ENCODE assay signal across 11 cellular contexts in the genomic region with DNA sequence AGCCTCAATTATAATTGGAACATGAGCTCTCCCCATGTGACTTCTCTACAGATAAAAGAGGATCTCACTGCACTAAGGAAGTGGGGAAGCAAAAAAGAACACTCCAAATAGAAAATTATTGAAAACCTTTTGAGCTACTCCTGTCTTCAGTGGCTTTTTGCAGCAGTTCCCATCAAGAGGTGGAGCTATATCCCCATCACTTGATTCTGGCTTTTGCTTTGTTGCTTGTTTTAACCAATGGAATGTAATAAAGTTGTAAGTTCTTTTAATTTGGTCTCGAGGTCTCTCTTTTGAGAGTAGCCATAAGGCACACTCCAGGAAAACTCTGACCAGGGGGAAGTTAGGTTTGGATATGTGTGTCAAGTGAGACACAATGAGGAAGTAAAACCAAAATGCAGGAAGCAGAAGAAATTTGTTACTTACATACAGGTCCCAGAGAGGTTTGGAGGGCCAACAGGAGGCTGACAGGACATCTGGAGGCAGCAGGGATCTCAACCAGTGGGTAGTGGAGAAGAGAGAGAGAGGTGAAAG.
DNase-seq lines count a peak whose midpoint lies in the region; ATAC-seq and TF ChIP-seq lines count a peak whose summit lies in the region.
"Had no signal": no experiment of that assay in that cellular context is flagged by ENCODE, and none has a peak within 500 bp of the region (broad histone marks: within the 10 kb centered on the region; RNA-seq: fewer than 3 reads in every experiment).

No MANE protein-coding gene starts in this region.

- peak; percentile 31 for TF ChIP-seq CTCF in AG04449 (IDR thresholded peaks at IDR 0.05; ENCODE audit: insufficient read depth, low read length, missing control alignments)
- TF ChIP-seq CTCF in colonic mucosa (IDR thresholded peaks at IDR 0.05), result no peak

- no CpG with 5 or more reads among the region's 1 CpG for WGBS in iPS DF 6.9 (ENCODE audit: insufficient coverage, insufficient read length)

- CTCF ChIA-PET in AG04449 (lab: Yijun Ruan, JAX), result interaction anchor here (0.7 to 2.0 kb wide), 4 partner anchors 303 to 499 kb away, joined by 3 to 13 read pairs (median 6); no protein-coding TSS in a partner anchor

- ATAC-seq in HG02884 (IDR thresholded peaks at IDR 0.05; ENCODE audit: unreplicated experiment), result peak; percentile 42
- no peak for ATAC-seq in HG03039 (IDR thresholded peaks at IDR 0.05; ENCODE audit: unreplicated experiment)

- no peak overlapping the region for H3K27ac ChIP-seq in iPS DF 6.9 (ENCODE audit: low read length)
- H3K27ac ChIP-seq in colonic mucosa, result no peak overlapping the region

- no peaks in the 10 kb centered on the region for H3K27me3 ChIP-seq in adipocyte (replicated peaks; ENCODE audit: control insufficient read depth, insufficient read depth, low read length)
- 0 out of 2 replicates have a peak, but pooled peaks cover 1% of the 10 kb centered on the region for H3K27me3 ChIP-seq in iPS DF 6.9 (ENCODE audit: control insufficient read depth, insufficient read depth, low read length)
- no peaks in the 10 kb centered on the region for H3K27me3 ChIP-seq in colonic mucosa

- H3K4me1 ChIP-seq in adipocyte (ENCODE audit: control insufficient read depth, insufficient read depth, low read length) (no peaks in the 10 kb centered on the region), iPS DF 6.9 (ENCODE audit: control insufficient read depth, insufficient read depth, low read length) (no peaks in the 10 kb centered on the region), colonic mucosa (no peaks in the 10 kb centered on the region)

- no peak overlapping the region for H3K4me3 ChIP-seq in AG04449 (ENCODE audit: low read depth, low read length)
- no peak overlapping the region for H3K4me3 ChIP-seq in adipocyte (ENCODE audit: low read length)
- H3K4me3 ChIP-seq in iPS DF 6.9 (ENCODE audit: low read length), result no peak overlapping the region
- H3K4me3 ChIP-seq in colonic mucosa, result no peak overlapping the region

- no peaks in the 10 kb centered on the region for H3K9me3 ChIP-seq in adipocyte (ENCODE audit: control insufficient read depth, low read length)
- no peaks in the 10 kb centered on the region for H3K9me3 ChIP-seq in iPS DF 6.9 (ENCODE audit: control insufficient read depth, insufficient read depth, low read length)
- no peaks in the 10 kb centered on the region for H3K9me3 ChIP-seq in colonic mucosa

- DNase-seq in AG04449 (ENCODE audit: low read depth, low spot score) (no peak), adipocyte (ENCODE audit: low read depth) (peak; percentile 64), iPS DF 6.9 (ENCODE audit: low read depth, low spot score) (peak; percentile 18), NCI-H345 (lab: John Stamatoyannopoulos, UW) (no peak), colonic mucosa (no peak)
- no peak for DNase-seq in central memory CD4-positive, alpha-beta T cell
- DNase-seq: CD8-positive, alpha-beta memory T cell; GOT3; NCI-H1436 treated with DMSO at 0.1 percent for 48 hours had no signal

- H3K36me3 ChIP-seq in adipocyte (ENCODE audit: control insufficient read depth, insufficient read depth, low read length, severe bottlenecking) (no peaks in the 10 kb centered on the region), iPS DF 6.9 (ENCODE audit: control insufficient read depth, insufficient read depth, low read length) (peaks cover 2% of the 10 kb centered on the region; the same call in 1 of the 2 replicates), colonic mucosa (no peaks in the 10 kb centered on the region)

- POLR2A ChIA-PET in AG04449 (lab: Yijun Ruan, JAX), result no interaction called here

- intact Hi-C loops in colonic mucosa (cut with DNase I), result no loop called here

- no peak overlapping the region for H3K9ac ChIP-seq in adipocyte (ENCODE audit: low read length)
- H3K9ac ChIP-seq in colonic mucosa (ENCODE audit: low read depth in 2 of 2, low read length in 2 of 2), result no peak overlapping the region

Comparison
In these comparisons a context has a peak if more than half of its experiments do, and no peak if none do; other contexts are left out.
1. DNase-seq: peak in adipocyte (single experiment) and iPS DF 6.9 (single experiment); none in AG04449 (single experiment), NCI-H345 (single experiment), colonic mucosa (single experiment) and central memory CD4-positive, alpha-beta T cell (single experiment).